ENCODE assay signal across 7 cellular contexts in genomic region chr11:107565219-107565937, GRCh38.
DNase-seq lines count a peak whose midpoint lies in the region; ATAC-seq lines count a peak whose summit lies in the region.

ALKBH8 (minus strand) TSS chr11:107565735; CDS start chr11:107560893, 4,842 bp downstream.

- H3K4me3 ChIP-seq in iPS DF 6.9 (ENCODE audit: low read length) (peak within 1 kb of the TSS; percentile 78), skeletal muscle cell (ENCODE audit: low read depth, low read length) (peak within 1 kb of the TSS; percentile 79)

- DNase-seq in NCI-H187 treated with DMSO at 0.1 percent for 48 hours (lab: John Stamatoyannopoulos, UW) (peak; percentile 13), T-helper 9 cell (peak; percentile 69), astrocyte of the hippocampus (ENCODE audit: low read depth, low spot score) (peak; percentile 86), iPS DF 6.9 (ENCODE audit: low read depth, low spot score) (no peak), skeletal muscle cell (ENCODE audit: low read depth) (no peak)

- H3K4me1 ChIP-seq in iPS DF 6.9 (ENCODE audit: control insufficient read depth, insufficient read depth, low read length): peaks cover 1% of the 10 kb centered on the region; the same call in 1 of the 2 replicates

- no CpG with 5 or more reads among the region's 32 CpGs for WGBS in iPS DF 6.9 (ENCODE audit: insufficient coverage, insufficient read length)

- no peaks in the 10 kb centered on the region for H3K27me3 ChIP-seq in iPS DF 6.9 (ENCODE audit: control insufficient read depth, insufficient read depth, low read length)

- H3K9me3 ChIP-seq in iPS DF 6.9 (ENCODE audit: control insufficient read depth, insufficient read depth, low read length): no peaks in the 10 kb centered on the region

- ATAC-seq in GM18502 (IDR thresholded peaks at IDR 0.05; ENCODE audit: poor library complexity, unreplicated experiment): peak; percentile 87
- peak; percentile 76 for ATAC-seq in HG02852 (IDR thresholded peaks at IDR 0.05; ENCODE audit: unreplicated experiment)

- no peak within 1 kb of the TSS for H3K27ac ChIP-seq in iPS DF 6.9 (ENCODE audit: low read length)

- no peaks in the 10 kb centered on the region for H3K36me3 ChIP-seq in iPS DF 6.9 (ENCODE audit: control insufficient read depth, insufficient read depth, low read length)

Comparison
In these comparisons a context has a peak if more than half of its experiments do, and no peak if none do; other contexts are left out.
1. DNase-seq: peak in NCI-H187 treated with DMSO at 0.1 percent for 48 hours (single experiment), T-helper 9 cell (single experiment) and astrocyte of the hippocampus (single experiment); none in iPS DF 6.9 (single experiment) and skeletal muscle cell (single experiment).